ENCODE assay signal across 8 cellular contexts in the genomic region with DNA sequence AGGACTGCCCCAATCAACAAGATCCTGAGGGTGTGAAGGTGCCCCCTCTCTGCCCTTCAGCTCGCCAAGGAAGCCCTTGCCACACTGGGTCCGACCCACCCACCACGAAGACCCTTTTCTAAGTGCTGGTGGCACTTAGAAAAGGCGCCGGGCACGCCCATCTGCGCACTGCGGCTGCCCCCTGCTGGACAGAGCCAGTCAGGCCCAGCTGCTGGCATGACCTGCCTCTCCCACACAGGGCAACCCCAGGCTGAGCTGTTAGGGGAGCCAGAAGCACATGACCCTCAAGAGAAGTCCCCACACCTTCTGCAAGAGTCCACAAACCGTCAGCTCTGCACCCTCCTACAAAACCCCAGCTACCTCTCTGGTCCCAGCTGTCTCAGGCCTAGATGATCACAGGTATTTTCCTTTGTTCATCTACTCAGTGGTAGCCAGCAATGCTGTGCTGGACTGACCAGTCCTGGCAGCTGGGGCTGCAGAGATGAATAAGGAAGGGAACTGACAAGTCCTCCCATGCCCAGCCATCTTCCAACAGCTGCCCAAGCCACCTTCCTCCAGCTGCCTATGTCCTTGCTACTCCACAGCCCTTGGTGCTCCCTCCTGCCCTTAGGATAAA. TPM values are rescaled to one million over a fixed set of nuclear protein-coding genes. Genes with fewer than 3 reads are reported as not detected.
DNase-seq lines count a peak whose midpoint lies in the region; ATAC-seq and TF ChIP-seq lines count a peak whose summit lies in the region.

No MANE protein-coding gene starts in this region.

- no peak for DNase-seq in AG09309 (ENCODE audit: low read depth)
- peak; percentile 31 for DNase-seq in NCI-H226
- DNase-seq in activated CD4-positive, alpha-beta T cell treated with anti-CD3 and anti-CD28 coated beads, Interleukin-2, amount 50 U/mL, for 24 hours (ENCODE audit: low read depth in 1 of 2, low spot score in 1 of 2): peak; percentile 52 to 63
- peak; percentile 74 for DNase-seq in dermis blood vessel endothelial cell
- DNase-seq in lung microvascular endothelial cell (ENCODE audit: low read depth in 2 of 2): peak; percentile 52 to 68
- DNase-seq in stimulated activated CD8-positive, alpha-beta memory T cell treated with anti-CD3 and anti-CD28 coated beads, Interleukin-15, amount 100 ng/mL, for 4 hours (ENCODE audit: low read depth in 2 of 2): peak; percentile 29 to 38

- ATAC-seq in GM21360 (IDR thresholded peaks at IDR 0.05; ENCODE audit: unreplicated experiment) (peak; percentile 59), GM21786 (IDR thresholded peaks at IDR 0.05; ENCODE audit: unreplicated experiment) (no peak)

- peak; percentile 95 for TF ChIP-seq CTCF in AG09309 (IDR thresholded peaks at IDR 0.05; ENCODE audit: control insufficient read depth, insufficient read depth, low read depth, low read length, missing control alignments)

- H3K4me3 ChIP-seq in AG09309 (ENCODE audit: control insufficient read depth, low read depth, low read length): no peak overlapping the region

RNA-seq across cellular contexts. Expression of gene ZC3H12A, which starts 40.0 kb away (rescaled TPM):
- total RNA-seq in dermis blood vessel endothelial cell (3.3 and 5.4 TPM in 2 replicates), lung microvascular endothelial cell (1.1 and 2.4 TPM in 2 replicates)
